ENCODE assay signal across 8 cellular contexts in the genomic region with DNA sequence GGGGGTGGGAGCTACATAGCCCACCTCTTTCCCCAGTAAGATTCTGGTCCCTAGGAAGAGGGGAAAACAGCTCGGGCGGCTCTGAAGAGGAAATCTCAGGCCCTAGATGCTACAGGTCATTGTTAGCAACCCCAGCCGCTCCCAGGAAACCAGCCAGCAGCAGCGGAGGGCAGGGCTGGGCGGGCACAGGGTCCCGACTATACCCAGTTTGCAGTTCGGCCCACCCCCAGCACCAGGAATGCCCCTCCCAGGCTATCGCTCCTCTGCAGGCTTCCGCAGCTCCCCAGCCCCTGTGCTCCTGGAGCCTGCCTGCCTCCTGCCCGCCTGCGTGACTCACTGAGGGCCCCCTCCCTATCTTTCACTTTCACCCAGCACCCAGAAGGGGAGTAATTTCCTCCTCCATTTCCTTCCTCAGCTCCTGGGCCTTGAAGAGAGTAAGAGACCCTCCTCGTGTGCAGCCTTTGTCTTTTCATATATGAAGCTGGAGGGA. TPM values are rescaled to one million over a fixed set of nuclear protein-coding genes. Genes with fewer than 3 reads are reported as not detected.
DNase-seq lines count a peak whose midpoint lies in the region; ATAC-seq, FAIRE-seq and TF ChIP-seq lines count a peak whose summit lies in the region.

No MANE protein-coding gene starts in this region.

- FAIRE-seq in D721Med (lab: Jason Lieb, UNC) = no peak

- peaks cover 73% of the 10 kb centered on the region for H3K4me1 Mint-ChIP-seq in activated naive CD8-positive, alpha-beta T cell (ENCODE audit: low read depth)

- no peaks in the 10 kb centered on the region for H3K27me3 Mint-ChIP-seq in activated naive CD8-positive, alpha-beta T cell

- peaks cover 3% of the 10 kb centered on the region for H3K36me3 Mint-ChIP-seq in activated naive CD8-positive, alpha-beta T cell

- intact Hi-C loops in Right ventricle myocardium superior (cut with DNase I) (no loop called here), posterior vena cava (cut with DNase I) (no loop called here)

- H3K9me3 Mint-ChIP-seq in activated naive CD8-positive, alpha-beta T cell (ENCODE audit: low read depth) = no peaks in the 10 kb centered on the region

- DNase-seq in AG04449 (ENCODE audit: low read depth, low spot score) (no peak), H4 (ENCODE audit: low spot score) (peak; percentile 82), RWPE2 (ENCODE audit: low spot score) (peak; percentile 98), Right ventricle myocardium superior (peak; percentile 86), posterior vena cava (ENCODE audit: low spot score) (peak; percentile 88), D721Med (ENCODE audit: insufficient read length, low spot score) (no peak)

- H3K9me3 ChIP-seq in RWPE2 (ENCODE audit: severe bottlenecking) = no peaks in the 10 kb centered on the region

- ATAC-seq in RWPE2 (ENCODE audit: low read depth) (peak; percentile 79), Right ventricle myocardium superior (ENCODE audit: poor library complexity) (peak; percentile 69), GM21360 (IDR thresholded peaks at IDR 0.05; ENCODE audit: unreplicated experiment) (no peak)

- POLR2A ChIA-PET in AG04449 (lab: Yijun Ruan, JAX) = interaction anchor here (0.9 to 1.0 kb wide), 3 partner anchors 13 to 19 kb away, joined by 3 to 4 read pairs (median 4); a partner anchor contains a TSS

- no peaks in the 10 kb centered on the region for H3K27me3 ChIP-seq in RWPE2 (ENCODE audit: insufficient read depth, poor library complexity, severe bottlenecking)

- CTCF ChIA-PET in AG04449 (lab: Yijun Ruan, JAX) = interaction anchor here (1.3 to 11.3 kb wide), 5 partner anchors 11 to 85 kb away, joined by 3 to 170 read pairs (median 16); no protein-coding TSS in a partner anchor

- H3K27ac Mint-ChIP-seq in activated naive CD8-positive, alpha-beta T cell = peak overlapping the region; percentile 93

- H3K4me1 ChIP-seq in RWPE2 (ENCODE audit: insufficient read depth, poor library complexity, severe bottlenecking) = peaks cover 62% of the 10 kb centered on the region

- H3K27ac ChIP-seq in RWPE2 (ENCODE audit: poor library complexity, severe bottlenecking) = peak overlapping the region; percentile 99

- peak overlapping the region; percentile 36 for H3K4me3 ChIP-seq in AG04449 (ENCODE audit: low read depth, low read length)
- no peak overlapping the region for H3K4me3 ChIP-seq in RWPE2 (ENCODE audit: severe bottlenecking)

- no peak for TF ChIP-seq CTCF in AG04449 (IDR thresholded peaks at IDR 0.05; ENCODE audit: insufficient read depth, low read length, missing control alignments)
- TF ChIP-seq CTCF in RWPE2 (IDR thresholded peaks at IDR 0.05; ENCODE audit: poor library complexity, severe bottlenecking) = peak; percentile 12
- TF ChIP-seq CTCF in D721Med (IDR thresholded peaks at IDR 0.05; ENCODE audit: insufficient read depth, missing control alignments) = no peak

- peak overlapping the region; percentile 84 for H3K4me3 Mint-ChIP-seq in activated naive CD8-positive, alpha-beta T cell

- H3K36me3 ChIP-seq in RWPE2 (ENCODE audit: low read depth) = peaks cover 35% of the 10 kb centered on the region

RNA-seq across cellular contexts. Expression of a gene that starts 27.2 kb away (rescaled TPM):
- 12.9 and 14.0 TPM in 2 replicates for total RNA-seq in H4 (2014; rRNA removed; shearing (Covaris generic))
- total RNA-seq in Right ventricle myocardium superior (12.9 TPM), posterior vena cava (10 to 100 TPM; 64.8 to 88.7 TPM)

Comparison
In these comparisons a context has a peak if more than half of its experiments do, and no peak if none do; other contexts are left out.
1. DNase-seq: peak in H4 (single experiment), RWPE2 (single experiment), Right ventricle myocardium superior (single experiment) and posterior vena cava (single experiment); none in AG04449 (single experiment) and D721Med (single experiment).